Comparison of ENCODE assay signal across 23 cellular contexts in the genomic region with DNA sequence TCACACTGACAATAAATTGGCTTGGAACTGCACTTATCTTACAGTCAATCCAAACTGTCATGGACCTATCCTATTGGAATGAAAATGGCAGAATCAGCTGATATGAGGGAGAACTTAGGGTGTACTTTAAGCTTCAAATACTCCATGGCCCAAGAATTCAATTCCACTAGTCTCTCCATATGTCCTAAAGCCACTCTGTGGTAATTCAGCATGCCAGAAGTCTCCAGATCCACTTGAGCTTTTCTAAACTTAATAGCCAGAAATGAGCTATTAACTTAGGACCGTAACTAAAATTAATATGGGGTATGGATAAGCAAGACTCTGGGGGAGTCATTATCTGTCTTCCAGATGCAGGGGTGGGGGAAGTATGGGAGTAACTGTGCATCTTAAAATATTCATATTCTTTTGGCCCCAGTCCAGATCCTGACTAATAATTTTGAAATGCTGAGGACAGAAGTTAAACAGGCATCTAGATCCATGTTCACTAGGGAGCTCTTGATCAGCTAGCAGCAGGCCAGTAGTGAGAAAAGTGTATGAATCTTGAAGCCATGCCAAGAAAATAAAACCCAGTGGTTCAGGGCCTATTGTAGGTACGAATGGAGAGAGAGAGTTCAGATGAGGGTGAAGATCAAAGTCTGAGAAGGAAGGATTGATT.
DNase-seq lines count a peak whose midpoint lies in the region; ATAC-seq, FAIRE-seq and TF ChIP-seq lines count a peak whose summit lies in the region.
"Had no signal": no experiment of that assay in that cellular context is flagged by ENCODE, and none has a peak within 500 bp of the region (broad histone marks: within the 10 kb centered on the region; RNA-seq: fewer than 3 reads in every experiment).

No MANE protein-coding gene starts in this region.

- 18 to 50% (median 42%) methylated on average over 2 of the region's 2 CpGs for WGBS in small intestine, 3 donors

- no peaks in the 10 kb centered on the region for H3K36me3 Mint-ChIP-seq in T-cell
- no peaks in the 10 kb centered on the region for H3K36me3 Mint-ChIP-seq in naive thymus-derived CD8-positive, alpha-beta T cell
- H3K36me3 Mint-ChIP-seq: IgD-negative memory B cell; naive thymus-derived CD4-positive, alpha-beta T cell had no signal

- peaks cover 2 to 16% (median 3%) of the 10 kb centered on the region in 3 donors for H3K9me3 Mint-ChIP-seq in T-cell
- peaks cover 0 to 22% (median 3%) of the 10 kb centered on the region in 9 donors for H3K9me3 Mint-ChIP-seq in naive thymus-derived CD8-positive, alpha-beta T cell

- CTCF ChIA-PET in T-cell (lab: Charles Lee), result no interaction called here

- ATAC-seq in SK-N-SH treated with all-trans-retinoic acid at 6 μM for 48 hours (peak; percentile 86), T-cell (replicated peaks in 1 of 4) (no peak)
- ATAC-seq in naive thymus-derived CD8-positive, alpha-beta T cell, result no peak
- ATAC-seq: naive thymus-derived CD4-positive, alpha-beta T cell; Right ventricle myocardium inferior had no signal

- H3K36me3 ChIP-seq in small intestine (ENCODE audit: control insufficient read depth in 2 of 2, insufficient read depth in 2 of 2, low read length in 2 of 2), result no peaks in the 10 kb centered on the region

- H3K9me3 ChIP-seq in small intestine (ENCODE audit: control insufficient read depth, low read depth), result no peaks in the 10 kb centered on the region

- no peak overlapping the region for H3K27ac ChIP-seq in small intestine (ENCODE audit: low read depth in 1 of 2, low read length in 1 of 2)

- H3K4me3 ChIP-seq in fibroblast of mammary gland (ENCODE audit: control insufficient read depth, low read depth, low read length), result no peak overlapping the region
- H3K4me3 ChIP-seq in small intestine (ENCODE audit: low read depth in 1 of 2, low read length in 2 of 2), result no peak overlapping the region

- H3K27me3 Mint-ChIP-seq in T-cell, result no peaks in the 10 kb centered on the region
- peaks cover 0 to 3% (median 0%) of the 10 kb centered on the region in 5 donors for H3K27me3 Mint-ChIP-seq in naive thymus-derived CD8-positive, alpha-beta T cell
- H3K27me3 Mint-ChIP-seq: activated B cell treated with CpG ODN at 0.5 μM for 24 hours; IgD-negative memory B cell; naive thymus-derived CD4-positive, alpha-beta T cell; progenitor cell of endocrine pancreas had no signal

- H3K27me3 ChIP-seq in small intestine (ENCODE audit: control insufficient read depth in 2 of 2, insufficient read depth in 2 of 2, low read length in 2 of 2), result no peaks in the 10 kb centered on the region

- no peak overlapping the region for H3K27ac Mint-ChIP-seq in T-cell
- no peak overlapping the region for H3K27ac Mint-ChIP-seq in naive thymus-derived CD8-positive, alpha-beta T cell
- H3K27ac Mint-ChIP-seq: activated B cell treated with CpG ODN at 0.5 μM for 24 hours; IgD-negative memory B cell; naive thymus-derived CD4-positive, alpha-beta T cell; progenitor cell of endocrine pancreas had no signal

- POLR2A ChIA-PET in T-cell (lab: Charles Lee), result no interaction called here
- POLR2A ChIA-PET in naive thymus-derived CD8-positive, alpha-beta T cell (lab: Charles Lee), result no interaction called here

- H3K4me3 Mint-ChIP-seq in T-cell, result no peak overlapping the region
- no peak overlapping the region for H3K4me3 Mint-ChIP-seq in naive thymus-derived CD8-positive, alpha-beta T cell
- H3K4me3 Mint-ChIP-seq: activated B cell treated with CpG ODN at 0.5 μM for 24 hours; IgD-negative memory B cell; naive thymus-derived CD4-positive, alpha-beta T cell had no signal

- TF ChIP-seq CTCF in fibroblast of mammary gland (conservative IDR thresholded peaks at IDR 0.05; ENCODE audit: control insufficient read depth, insufficient read depth, low read depth, low read length), result no peak

- no peaks in the 10 kb centered on the region for H3K4me1 ChIP-seq in small intestine (ENCODE audit: control insufficient read depth in 2 of 2, insufficient read depth in 1 of 2, low read depth in 1 of 2, low read length in 1 of 2)

- H3K4me1 Mint-ChIP-seq in T-cell, result no peaks in the 10 kb centered on the region
- H3K4me1 Mint-ChIP-seq in naive thymus-derived CD8-positive, alpha-beta T cell, result no peaks in the 10 kb centered on the region
- H3K4me1 Mint-ChIP-seq: activated B cell treated with CpG ODN at 0.5 μM for 24 hours; IgD-negative memory B cell; naive thymus-derived CD4-positive, alpha-beta T cell had no signal

- no peak for FAIRE-seq in small intestine (lab: Jason Lieb, UNC)

- DNase-seq in HCEC 1CT (peak; percentile 75), fibroblast of mammary gland (ENCODE audit: low read depth) (peak; percentile 35), small intestine (peak; percentile 8), NCI-H2171 treated with DMSO at 0.1 percent for 48 hours (lab: John Stamatoyannopoulos, UW) (no peak), T-cell (no peak), NCI-H1417 treated with DMSO at 0.1 percent for 48 hours (lab: John Stamatoyannopoulos, UW) (no peak)
- no peak for DNase-seq in naive thymus-derived CD8-positive, alpha-beta T cell
- DNase-seq: activated B cell treated with CpG ODN at 0.5 μM for 24 hours; activated effector memory CD4-positive, alpha-beta T cell treated with anti-CD3 and anti-CD28 coated beads, Interleukin-2, amount 50 U/mL, for 16 hours; anterior cingulate cortex; C1 segment of cervical spinal cord; foreskin melanocyte; naive thymus-derived CD4-positive, alpha-beta T cell; NCI-H1092 treated with DMSO at 0.1 percent for 48 hours; NCI-H2171; stimulated activated CD4-positive, alpha-beta T cell treated with anti-CD3 and anti-CD28 coated beads, Interleukin-12 subunit alpha, Interleukin-12 subunit beta, amount 100 ng/mL, for 4 hours; stimulated activated naive CD4-positive, alpha-beta T cell; T-helper 2 cell; trophoblast cell had no signal

TF ChIP-seq in SK-N-SH treated with all-trans-retinoic acid at 6 μM for 48 hours, 23 proteins besides CTCF, POLR2A, EP300 and RAD21:
- TF ChIP-seq ISL1 (CRISPR knock-in tag; IDR thresholded peaks at IDR 0.05) (no peak), CSDC2 (CRISPR knock-in tag; IDR thresholded peaks at IDR 0.05) (no peak), OSR1 (CRISPR knock-in tag; IDR thresholded peaks at IDR 0.05) (no peak), ARNTL (CRISPR knock-in tag; IDR thresholded peaks at IDR 0.05; ENCODE audit: borderline replicate concordance, low read depth) (no peak)
- TF ChIP-seq, protein P1, sequence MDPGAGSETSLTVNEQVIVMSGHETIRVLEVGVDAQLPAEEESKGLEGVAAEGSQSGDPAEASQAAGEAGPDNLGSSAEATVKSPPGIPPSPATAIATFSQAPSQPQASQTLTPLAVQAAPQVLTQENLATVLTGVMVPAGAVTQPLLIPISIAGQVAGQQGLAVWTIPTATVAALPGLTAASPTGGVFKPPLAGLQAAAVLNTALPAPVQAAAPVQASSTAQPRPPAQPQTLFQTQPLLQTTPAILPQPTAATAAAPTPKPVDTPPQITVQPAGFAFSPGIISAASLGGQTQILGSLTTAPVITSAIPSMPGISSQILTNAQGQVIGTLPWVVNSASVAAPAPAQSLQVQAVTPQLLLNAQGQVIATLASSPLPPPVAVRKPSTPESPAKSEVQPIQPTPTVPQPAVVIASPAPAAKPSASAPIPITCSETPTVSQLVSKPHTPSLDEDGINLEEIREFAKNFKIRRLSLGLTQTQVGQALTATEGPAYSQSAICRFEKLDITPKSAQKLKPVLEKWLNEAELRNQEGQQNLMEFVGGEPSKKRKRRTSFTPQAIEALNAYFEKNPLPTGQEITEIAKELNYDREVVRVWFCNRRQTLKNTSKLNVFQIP (CRISPR knock-in tag; IDR thresholded peaks at IDR 0.05; ENCODE audit: borderline replicate concordance, low read depth), result no peak
- TF ChIP-seq, protein P2, sequence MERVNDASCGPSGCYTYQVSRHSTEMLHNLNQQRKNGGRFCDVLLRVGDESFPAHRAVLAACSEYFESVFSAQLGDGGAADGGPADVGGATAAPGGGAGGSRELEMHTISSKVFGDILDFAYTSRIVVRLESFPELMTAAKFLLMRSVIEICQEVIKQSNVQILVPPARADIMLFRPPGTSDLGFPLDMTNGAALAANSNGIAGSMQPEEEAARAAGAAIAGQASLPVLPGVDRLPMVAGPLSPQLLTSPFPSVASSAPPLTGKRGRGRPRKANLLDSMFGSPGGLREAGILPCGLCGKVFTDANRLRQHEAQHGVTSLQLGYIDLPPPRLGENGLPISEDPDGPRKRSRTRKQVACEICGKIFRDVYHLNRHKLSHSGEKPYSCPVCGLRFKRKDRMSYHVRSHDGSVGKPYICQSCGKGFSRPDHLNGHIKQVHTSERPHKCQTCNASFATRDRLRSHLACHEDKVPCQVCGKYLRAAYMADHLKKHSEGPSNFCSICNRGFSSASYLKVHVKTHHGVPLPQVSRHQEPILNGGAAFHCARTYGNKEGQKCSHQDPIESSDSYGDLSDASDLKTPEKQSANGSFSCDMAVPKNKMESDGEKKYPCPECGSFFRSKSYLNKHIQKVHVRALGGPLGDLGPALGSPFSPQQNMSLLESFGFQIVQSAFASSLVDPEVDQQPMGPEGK (CRISPR knock-in tag; IDR thresholded peaks at IDR 0.05; ENCODE audit: borderline replicate concordance), result no peak

Comparison
In these comparisons a context has a peak if more than half of its experiments do, and no peak if none do; other contexts are left out.
1. DNase-seq: peak in HCEC 1CT (single experiment), fibroblast of mammary gland (single experiment) and small intestine (single experiment); none in NCI-H2171 treated with DMSO at 0.1 percent for 48 hours (single experiment), T-cell (0 of 34), NCI-H1417 treated with DMSO at 0.1 percent for 48 hours (single experiment) and naive thymus-derived CD8-positive, alpha-beta T cell (0 of 10).